Comparison of ENCODE assay signal across 16 cellular contexts in the genomic region with DNA sequence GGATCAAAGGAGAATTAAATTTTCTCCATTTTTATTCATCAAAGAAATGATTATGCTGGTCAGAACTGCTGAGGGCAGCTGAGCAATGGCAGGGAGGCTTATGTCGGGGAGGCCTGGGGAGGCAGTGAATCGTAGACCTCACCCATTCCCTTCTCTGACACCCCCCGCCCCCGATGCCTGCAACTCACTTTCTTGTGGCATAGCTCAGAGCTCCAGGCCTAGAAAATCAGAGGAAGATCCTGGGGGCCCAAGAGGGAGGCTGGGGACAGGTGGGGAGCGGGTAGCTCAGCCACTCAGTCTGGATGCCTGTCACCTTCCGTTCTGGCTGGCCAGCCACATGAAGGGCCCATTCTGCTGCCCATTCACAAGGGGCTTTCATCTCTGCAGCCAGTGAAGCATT. TPM values are rescaled to one million over a fixed set of nuclear protein-coding genes. Genes with fewer than 3 reads are reported as not detected.
DNase-seq lines count a peak whose midpoint lies in the region; ATAC-seq and TF ChIP-seq lines count a peak whose summit lies in the region.
"Had no signal": no experiment of that assay in that cellular context is flagged by ENCODE, and none has a peak within 500 bp of the region (broad histone marks: within the 10 kb centered on the region; RNA-seq: fewer than 3 reads in every experiment).

No MANE protein-coding gene starts in this region.

- H4K20me1 ChIP-seq in BLaER1 treated with 17β-estradiol and CSF1 and Interleukin-3, amounts not matched to agents 10 nM and 100 nM: peaks cover 0 to 60% (median 0%) of the 10 kb centered on the region in 11 experiments; a peak in 6 of 22 replicates
- H4K20me1 ChIP-seq in HCT116 (ENCODE audit: insufficient read depth): no peaks in the 10 kb centered on the region
- no peaks in the 10 kb centered on the region for H4K20me1 ChIP-seq in osteoblast (ENCODE audit: insufficient read depth, low read length)

- peaks cover 0 to 7% (median 5%) of the 10 kb centered on the region in 11 experiments; a peak in 12 of 22 replicates for H3K36me3 ChIP-seq in BLaER1 treated with 17β-estradiol and CSF1 and Interleukin-3, amounts not matched to agents 10 nM and 100 nM
- H3K36me3 ChIP-seq in HCT116 (ENCODE audit: control insufficient read depth in 1 of 2, insufficient read depth in 2 of 2, low read length in 2 of 2): no peaks in the 10 kb centered on the region
- H3K36me3 ChIP-seq in osteoblast (ENCODE audit: insufficient read depth, low read length): no peaks in the 10 kb centered on the region
- H3K36me3 ChIP-seq in aorta (ENCODE audit: control insufficient read depth in 1 of 2, insufficient read depth in 2 of 2, low read length in 1 of 2): no peaks in the 10 kb centered on the region

- H3K27me3 ChIP-seq in BLaER1 treated with 17β-estradiol and CSF1 and Interleukin-3, amounts not matched to agents 10 nM and 100 nM: 0 out of 22 replicates have a peak, but pooled peaks cover 0 to 7% (median 0%) of the 10 kb centered on the region in 11 experiments
- H3K27me3 ChIP-seq in HCT116 (ENCODE audit: insufficient read depth, low read length): no peaks in the 10 kb centered on the region
- H3K27me3 ChIP-seq in osteoblast (ENCODE audit: insufficient read depth, low read length): peaks cover 9% of the 10 kb centered on the region
- no peaks in the 10 kb centered on the region for H3K27me3 ChIP-seq in aorta (ENCODE audit: control insufficient read depth in 1 of 2, insufficient read depth in 2 of 2, low read length in 1 of 2)

- H2AFZ ChIP-seq in HCT116 (ENCODE audit: low read depth, low read length, poor library complexity, severe bottlenecking) (no peak overlapping the region), osteoblast (ENCODE audit: low read length) (no peak overlapping the region)
- H2AFZ ChIP-seq: GM23338 had no signal

- H3K27ac ChIP-seq in BLaER1 treated with 17β-estradiol and CSF1 and Interleukin-3, amounts not matched to agents 10 nM and 100 nM: peak overlapping the region in 6 of 11 experiments; percentile 80 to 95 (median 92); a peak in 9 of 22 replicates
- H3K27ac ChIP-seq in HCT116 (ENCODE audit: low read depth, low read length) (no peak overlapping the region), osteoblast (ENCODE audit: low read depth, low read length) (no peak overlapping the region), aorta (ENCODE audit: low read depth in 1 of 2, low read length in 2 of 2) (no peak overlapping the region)

- no peaks in the 10 kb centered on the region for H3K9me3 ChIP-seq in BLaER1 treated with 17β-estradiol and CSF1 and Interleukin-3, amounts not matched to agents 10 nM and 100 nM (replicated peaks in 1 of 11)
- H3K9me3 ChIP-seq in HCT116 (ENCODE audit: control insufficient read depth in 1 of 2, insufficient read depth in 1 of 2, low read depth in 1 of 2, low read length in 2 of 2): no peaks in the 10 kb centered on the region
- H3K9me3 ChIP-seq in osteoblast (ENCODE audit: low read depth, low read length): no peaks in the 10 kb centered on the region
- no peaks in the 10 kb centered on the region for H3K9me3 ChIP-seq in aorta (ENCODE audit: control insufficient read depth, low read length)
- H3K9me3 ChIP-seq: SK-N-SH had no signal

- H3K4me1 Mint-ChIP-seq in glutamatergic neuron (ENCODE audit: low read depth, unreplicated experiment): peaks cover 34% of the 10 kb centered on the region

- peak overlapping the region; percentile 76 to 97 (median 93) for H3K4me2 ChIP-seq in BLaER1 treated with 17β-estradiol and CSF1 and Interleukin-3, amounts not matched to agents 10 nM and 100 nM
- 0 out of 2 replicates have a peak overlapping the region, but pooled peaks have one; percentile 67 for H3K4me2 ChIP-seq in HCT116 (ENCODE audit: low read length)
- H3K4me2 ChIP-seq in osteoblast (ENCODE audit: insufficient read depth, low read length): no peak overlapping the region
- H3K4me2 ChIP-seq: GM23338 had no signal

- peaks cover 19% of the 10 kb centered on the region for H3K9me3 Mint-ChIP-seq in glutamatergic neuron (ENCODE audit: unreplicated experiment)
- H3K9me3 Mint-ChIP-seq: CD8-positive, alpha-beta memory T cell; GM23338 had no signal

- H3K9ac ChIP-seq in BLaER1 treated with 17β-estradiol and CSF1 and Interleukin-3, amounts not matched to agents 10 nM and 100 nM: peak overlapping the region in 4 of 11 experiments; percentile 2 to 74 (median 39); a peak in 2 of 22 replicates
- no peak overlapping the region for H3K9ac ChIP-seq in HCT116 (ENCODE audit: low read length)
- H3K9ac ChIP-seq: SK-N-SH had no signal

- TF ChIP-seq CTCF in HCT116 (IDR thresholded peaks at IDR 0.05 in 2 of 3, conservative IDR thresholded peaks at IDR 0.05 in 1 of 3; ENCODE audit: borderline replicate concordance in 1 of 3, insufficient read depth in 1 of 3, low read depth in 2 of 3, low read length in 2 of 3): no peak
- TF ChIP-seq CTCF in glutamatergic neuron (IDR thresholded peaks at IDR 0.05; ENCODE audit: partially characterized antibody, unreplicated experiment): no peak
- TF ChIP-seq CTCF in osteoblast (IDR thresholded peaks at IDR 0.05; ENCODE audit: extremely low read depth, low read depth, low read length): no peak

- peaks cover 9% of the 10 kb centered on the region for H3K27me3 Mint-ChIP-seq in glutamatergic neuron (ENCODE audit: unreplicated experiment)
- H3K27me3 Mint-ChIP-seq: CD8-positive, alpha-beta memory T cell had no signal

- H3K36me3 Mint-ChIP-seq in glutamatergic neuron (ENCODE audit: unreplicated experiment): no peaks in the 10 kb centered on the region

- peak overlapping the region; percentile 99 for H3K27ac Mint-ChIP-seq in glutamatergic neuron (ENCODE audit: unreplicated experiment)
- H3K27ac Mint-ChIP-seq: GM23338 had no signal

- H3K4me3 Mint-ChIP-seq in glutamatergic neuron (ENCODE audit: unreplicated experiment): peak overlapping the region; percentile 78
- H3K4me3 Mint-ChIP-seq: CD8-positive, alpha-beta memory T cell; GM23338 had no signal

- no peak for TF ChIP-seq POLR2A in HCT116 (IDR thresholded peaks at IDR 0.05; ENCODE audit: borderline replicate concordance, extremely low read depth, insufficient read depth, insufficient read length)

- no peaks in the 10 kb centered on the region for H3K79me2 ChIP-seq in HCT116 (ENCODE audit: insufficient read depth, low read length)
- no peaks in the 10 kb centered on the region for H3K79me2 ChIP-seq in osteoblast (ENCODE audit: insufficient read depth, low read length)

- no peak overlapping the region for H3K4me3 ChIP-seq in BLaER1 treated with 17β-estradiol and CSF1 and Interleukin-3, amounts not matched to agents 10 nM and 100 nM
- H3K4me3 ChIP-seq in HCT116 (replicated peaks in 1 of 2; ENCODE audit: low read depth in 1 of 2, low read length in 2 of 2) (no peak overlapping the region), osteoblast (ENCODE audit: insufficient read depth, low read length) (no peak overlapping the region), aorta (ENCODE audit: low read length in 2 of 2) (no peak overlapping the region)
- H3K4me3 ChIP-seq: GM23338 had no signal

- CTCF ChIA-PET in HCT116 (lab: Charles Lee): no interaction called here

- ATAC-seq in HCT116 (no peak), aorta (ENCODE audit: low FRiP score) (no peak)
- ATAC-seq: GM23338, Panc1 had no signal

- POLR2A ChIA-PET in HCT116 (lab: Charles Lee): no interaction called here

- intact Hi-C loops in HCT116 (cut with micrococcal nuclease) (no loop called here), aorta (cut with DNase I) (no loop called here)

- BruUV-seq in HCT116 (replicated peaks; lab: Mats Ljungman, UMichigan): no TSS peak

- H3K4me1 ChIP-seq in BLaER1 treated with 17β-estradiol and CSF1 and Interleukin-3, amounts not matched to agents 10 nM and 100 nM: peaks cover 64 to 88% (median 79%) of the 10 kb centered on the region in 10 experiments
- H3K4me1 ChIP-seq in HCT116 (ENCODE audit: control insufficient read depth in 1 of 2, insufficient read depth in 2 of 2, low read length in 2 of 2) (peaks cover 15 to 27% of the 10 kb centered on the region in 2 experiments; a peak in 3 of 4 replicates), osteoblast (ENCODE audit: insufficient read depth, low read length) (peaks cover 21% of the 10 kb centered on the region), aorta (ENCODE audit: control insufficient read depth in 1 of 2, insufficient read depth in 2 of 2, low read length in 2 of 2) (no peaks in the 10 kb centered on the region)

- in situ Hi-C loops in ACHN (cut with HindIII; ENCODE audit: low pct_ligation_motif_present, low pct_unique_long_range_greater_than_20kb, low sequenced_read_pairs): no loop called here

- RAD21 ChIA-PET in HCT116 (lab: Charles Lee; ENCODE audit: low non-redundant PET in 1 of 2, low total read pairs in 2 of 2, uncharacterized antibody in 2 of 2, unreplicated experiment in 2 of 2): no interaction called here

- WGBS in aorta, 2 donors: 93 to 96% methylated on average over 6 of the region's 6 CpGs

- DNase-seq in HCT116 (ENCODE audit: low read depth, low spot score) (no peak), glutamatergic neuron (no peak), osteoblast (ENCODE audit: insufficient read length, low spot score, missing footprints) (peak; percentile 52), kidney tubule cell (ENCODE audit: low spot score) (no peak), aorta (no peak), ACHN (no peak)
- DNase-seq: CD8-positive, alpha-beta memory T cell; DMS79 treated with DMSO at 0.1 percent for 48 hours; KBM-7; NCI-H1436 treated with DMSO at 0.1 percent for 48 hours; NCI-H2029 treated with DMSO at 0.1 percent for 48 hours; NCI-H510A treated with DMSO at 0.1 percent for 48 hours; SK-N-SH had no signal

- TF ChIP-seq RAD21 in HCT116 (IDR thresholded peaks at IDR 0.05; ENCODE audit: low read depth): no peak

- no peaks in the 10 kb centered on the region for H3K9me2 ChIP-seq in HCT116 (ENCODE audit: insufficient read depth)
- H3K9me2 ChIP-seq: SK-N-SH had no signal

TF ChIP-seq in HCT116, 20 proteins besides CTCF, POLR2A, EP300 and RAD21 (continues in another document):
- TF ChIP-seq EZH2phosphoT487 (IDR thresholded peaks at IDR 0.05; ENCODE audit: borderline replicate concordance): no peak
- no peak for TF ChIP-seq ZFX (IDR thresholded peaks at IDR 0.05)
- no peak for TF ChIP-seq POLR2AphosphoS5 (IDR thresholded peaks at IDR 0.05; ENCODE audit: low read depth, low read length)
- TF ChIP-seq ELF1 (IDR thresholded peaks at IDR 0.05; ENCODE audit: borderline replicate concordance, low read depth): no peak

RNA-seq across cellular contexts. Expression of gene DNAH1, which starts 1.1 kb away (rescaled TPM):
- total RNA-seq in HCT116 (2021; ENCODE audit: unreplicated experiment): 5.5 TPM
- 6.1 and 7.7 TPM in 2 replicates for polyA plus RNA-seq in HCT116 (2012)
- 8.9 TPM for total RNA-seq in glutamatergic neuron (ENCODE audit: unreplicated experiment)
- total RNA-seq in osteoblast: 8.0 and 8.7 TPM in 2 replicates
- 10 to 100 TPM; 10.3 to 24.1 TPM for total RNA-seq in aorta
- 10 to 100 TPM in 1 of 2 donors, under 1 TPM in 1; 0.88 to 11.3 TPM for polyA plus RNA-seq in aorta

RNA-seq across cellular contexts. Expression of gene GLYCTK, which starts 27.4 kb away (rescaled TPM):
- total RNA-seq in HCT116 (2021; ENCODE audit: unreplicated experiment): 9.1 TPM
- polyA plus RNA-seq in HCT116 (2012): 6.4 and 8.3 TPM in 2 replicates
- 7.5 TPM for total RNA-seq in glutamatergic neuron (ENCODE audit: unreplicated experiment)
- 13.8 and 15.0 TPM in 2 replicates for total RNA-seq in osteoblast
- total RNA-seq in aorta: 10 to 100 TPM in 1 of 2 donors, 1 to 10 TPM in 1; 9.7 to 13.9 TPM
- polyA plus RNA-seq in aorta: 10 to 100 TPM in 1 of 2 donors, 1 to 10 TPM in 1; 9.9 to 15.6 TPM

RNA-seq across cellular contexts. Expression of gene WDR82, which starts 36.6 kb away (rescaled TPM):
- total RNA-seq in HCT116 (2021; ENCODE audit: unreplicated experiment): 89.7 TPM
- 50.1 and 56.1 TPM in 2 replicates for polyA plus RNA-seq in HCT116 (2012)
- total RNA-seq in glutamatergic neuron (ENCODE audit: unreplicated experiment): 118 TPM
- 54.2 and 58.3 TPM in 2 replicates for total RNA-seq in osteoblast
- 10 to 100 TPM; 58.1 to 72.4 TPM for total RNA-seq in aorta
- 10 to 100 TPM; 27.9 to 31.6 TPM for polyA plus RNA-seq in aorta

Comparison
In these comparisons a context has a peak if more than half of its experiments do, and no peak if none do; other contexts are left out.
1. H3K27ac ChIP-seq: peak in BLaER1 treated with 17β-estradiol and CSF1 and Interleukin-3, amounts not matched to agents 10 nM and 100 nM (6 of 11); none in HCT116 (single experiment), osteoblast (single experiment) and aorta (0 of 2).